Comparison of ENCODE assay signal across 1 cellular context in genomic region chr2:207792244-207792785, GRCh38.
TF ChIP-seq lines count a peak whose summit lies in the region.

No MANE protein-coding gene starts in this region.

TF ChIP-seq in HepG2, 621 proteins besides CTCF, POLR2A, EP300 and RAD21 (continued from another document and continues in another):
- TF ChIP-seq MAZ (IDR thresholded peaks at IDR 0.05; ENCODE audit: borderline replicate concordance, low read depth, low read length) (no peak), MAZ (CRISPR knock-in tag; IDR thresholded peaks at IDR 0.05; ENCODE audit: low read depth) (0 out of 2 replicates have a peak, but pooled peaks have one; percentile 46), FOSL2 (CRISPR knock-in tag; IDR thresholded peaks at IDR 0.05) (peak; percentile 94), ZNF788 (CRISPR knock-in tag; IDR thresholded peaks at IDR 0.05; ENCODE audit: borderline replicate concordance) (0 out of 2 replicates have a peak, but pooled peaks have one; percentile 49), NFE2L1 (CRISPR knock-in tag; IDR thresholded peaks at IDR 0.05; ENCODE audit: borderline replicate concordance) (no peak), MYPOP (CRISPR knock-in tag; IDR thresholded peaks at IDR 0.05) (no peak), SOX13 (IDR thresholded peaks at IDR 0.05) (no peak), SOX13 (CRISPR knock-in tag; conservative IDR thresholded peaks at IDR 0.05 in 1 of 2, IDR thresholded peaks at IDR 0.05 in 1 of 2) (peak in 1 of 2 experiments; percentile 52; a peak in 1 of 4 replicates), ZNF510 (CRISPR knock-in tag; IDR thresholded peaks at IDR 0.05; ENCODE audit: low read depth) (no peak), ZNF557 (CRISPR knock-in tag; IDR thresholded peaks at IDR 0.05) (no peak), RFX3 (CRISPR knock-in tag; IDR thresholded peaks at IDR 0.05) (no peak), NFIB (CRISPR knock-in tag; IDR thresholded peaks at IDR 0.05; ENCODE audit: borderline replicate concordance) (no peak), MXI1 (IDR thresholded peaks at IDR 0.05; ENCODE audit: borderline replicate concordance, low read depth, low read length) (no peak), NR1H2 (CRISPR knock-in tag; IDR thresholded peaks at IDR 0.05; ENCODE audit: borderline replicate concordance, low read depth) (no peak), MYC (CRISPR knock-in tag; IDR thresholded peaks at IDR 0.05; ENCODE audit: borderline replicate concordance) (no peak), SUZ12 (IDR thresholded peaks at IDR 0.05; ENCODE audit: low read depth, low read length) (no peak), HIC2 (CRISPR knock-in tag; IDR thresholded peaks at IDR 0.05; ENCODE audit: low read depth) (no peak), ZNF264 (CRISPR knock-in tag; IDR thresholded peaks at IDR 0.05) (no peak), SIN3B (IDR thresholded peaks at IDR 0.05; ENCODE audit: low read length) (no peak), ZBTB42 (CRISPR knock-in tag; IDR thresholded peaks at IDR 0.05) (no peak), PLRG1 (conservative IDR thresholded peaks at IDR 0.05) (no peak), BCL3 (CRISPR knock-in tag; IDR thresholded peaks at IDR 0.05) (no peak), KMT2B (CRISPR knock-in tag; IDR thresholded peaks at IDR 0.05) (0 out of 2 replicates have a peak, but pooled peaks have one; percentile 19), FOXP4 (CRISPR knock-in tag; IDR thresholded peaks at IDR 0.05) (no peak), ARID5B (CRISPR knock-in tag; IDR thresholded peaks at IDR 0.05) (peak; percentile 18; the same call in 1 of the 2 replicates), REPIN1 (CRISPR knock-in tag; IDR thresholded peaks at IDR 0.05; ENCODE audit: borderline replicate concordance, low read depth) (no peak), ZNF576 (CRISPR knock-in tag; IDR thresholded peaks at IDR 0.05) (no peak), ADNP (CRISPR knock-in tag; IDR thresholded peaks at IDR 0.05) (no peak), KDM2A (CRISPR knock-in tag; IDR thresholded peaks at IDR 0.05; ENCODE audit: borderline replicate concordance, low read depth) (peak; percentile 25; the same call in 1 of the 2 replicates), ZBTB25 (CRISPR knock-in tag; IDR thresholded peaks at IDR 0.05) (no peak), HNRNPLL (IDR thresholded peaks at IDR 0.05; ENCODE audit: low read depth, low read length, poor library complexity, severe bottlenecking) (no peak), SKIL (CRISPR knock-in tag; IDR thresholded peaks at IDR 0.05; ENCODE audit: borderline replicate concordance) (no peak), ZNF451 (CRISPR knock-in tag; IDR thresholded peaks at IDR 0.05) (no peak), GATAD2A (CRISPR knock-in tag; IDR thresholded peaks at IDR 0.05) (peak; percentile 54; the same call in 1 of the 2 replicates), ATF3 (CRISPR knock-in tag; IDR thresholded peaks at IDR 0.05) (peak; percentile 77), SAP130 (CRISPR knock-in tag; IDR thresholded peaks at IDR 0.05; ENCODE audit: low read depth) (peak; percentile 73), ZNF160 (CRISPR knock-in tag; IDR thresholded peaks at IDR 0.05) (no peak), MTA3 (CRISPR knock-in tag; IDR thresholded peaks at IDR 0.05) (no peak), SPEN (CRISPR knock-in tag; IDR thresholded peaks at IDR 0.05; ENCODE audit: low read depth) (no peak), ZNF12 (CRISPR knock-in tag; IDR thresholded peaks at IDR 0.05) (peak; percentile 49; the same call in 1 of the 2 replicates), EZH2 (conservative IDR thresholded peaks at IDR 0.05; ENCODE audit: low read depth, low read length) (no peak), ZNF7 (CRISPR knock-in tag; IDR thresholded peaks at IDR 0.05) (no peak), ZNF772 (CRISPR knock-in tag; IDR thresholded peaks at IDR 0.05) (0 out of 2 replicates have a peak, but pooled peaks have one; percentile 77), PATZ1 (CRISPR knock-in tag; IDR thresholded peaks at IDR 0.05) (no peak; the same call in 1 of the 2 replicates)
